12 cellular contexts compared by ENCODE assay signal in the genomic region with DNA sequence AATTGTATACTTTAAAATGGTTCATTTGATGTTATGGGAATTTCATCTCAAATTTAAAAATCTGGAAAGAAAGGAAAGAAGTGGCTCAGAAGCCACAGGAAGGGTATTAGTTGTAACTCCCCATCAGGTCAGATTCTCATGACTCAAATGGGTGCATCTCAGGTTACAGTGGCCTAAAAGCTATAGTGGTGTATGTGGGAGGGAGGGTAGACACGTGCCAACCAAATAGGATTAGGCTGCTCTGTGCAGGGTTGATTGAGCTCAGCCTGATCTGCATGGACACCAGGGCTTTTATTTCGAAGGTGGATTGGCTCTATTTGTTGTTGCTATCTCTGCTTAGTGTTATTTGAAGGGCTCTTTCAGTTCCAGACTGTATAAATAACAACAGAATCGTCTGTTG.
DNase-seq lines count a peak whose midpoint lies in the region; ATAC-seq and TF ChIP-seq lines count a peak whose summit lies in the region.
"Had no signal": no experiment of that assay in that cellular context is flagged by ENCODE, and none has a peak within 500 bp of the region (broad histone marks: within the 10 kb centered on the region; RNA-seq: fewer than 3 reads in every experiment).

No MANE protein-coding gene starts in this region.

- CTCF ChIA-PET in Panc1 (lab: Charles Lee), result no interaction called here

- H3K4me3 Mint-ChIP-seq in HFFc6, result no peak overlapping the region
- H3K4me3 Mint-ChIP-seq in stimulated activated naive B cell treated with anti-CD40 and anti-IgM and Interleukin-4, amounts not matched to agents 10 μg/mL and 1 μg/mL and 100 μg/mL, for 72 hours, result no peak overlapping the region
- H3K4me3 Mint-ChIP-seq: activated T-helper 17 cell treated with anti-CD3 and anti-CD28 coated beads, Interleukin-2, amount 50 U/mL, for 72 hours; B cell had no signal

- no peaks in the 10 kb centered on the region for H3K36me3 Mint-ChIP-seq in HFFc6 (ENCODE audit: low read depth)
- no peaks in the 10 kb centered on the region for H3K36me3 Mint-ChIP-seq in stimulated activated naive B cell treated with anti-CD40 and anti-IgM and Interleukin-4, amounts not matched to agents 10 μg/mL and 1 μg/mL and 100 μg/mL, for 72 hours

- POLR2A ChIA-PET in Panc1 (lab: Charles Lee), result no interaction called here

- H3K9me3 ChIP-seq in MG63, result no peaks in the 10 kb centered on the region; the same call in 1 of the 2 replicates
- H3K9me3 ChIP-seq in Panc1 (ENCODE audit: control insufficient read depth, insufficient read depth, low read depth, low read length), result no peaks in the 10 kb centered on the region
- H3K9me3 ChIP-seq in left ventricle myocardium inferior (replicated peaks), result no peaks in the 10 kb centered on the region

- H3K4me1 Mint-ChIP-seq in HFFc6 (ENCODE audit: low read depth), result peaks cover 8% of the 10 kb centered on the region; the same call in 1 of the 2 replicates
- H3K4me1 Mint-ChIP-seq in stimulated activated naive B cell treated with anti-CD40 and anti-IgM and Interleukin-4, amounts not matched to agents 10 μg/mL and 1 μg/mL and 100 μg/mL, for 72 hours, result no peaks in the 10 kb centered on the region
- H3K4me1 Mint-ChIP-seq: activated T-helper 17 cell treated with anti-CD3 and anti-CD28 coated beads, Interleukin-2, amount 50 U/mL, for 72 hours; B cell had no signal

- H3K27me3 Mint-ChIP-seq in HFFc6 (ENCODE audit: insufficient read depth), result peaks cover 1% of the 10 kb centered on the region
- H3K27me3 Mint-ChIP-seq in stimulated activated naive B cell treated with anti-CD40 and anti-IgM and Interleukin-4, amounts not matched to agents 10 μg/mL and 1 μg/mL and 100 μg/mL, for 72 hours, result no peaks in the 10 kb centered on the region
- H3K27me3 Mint-ChIP-seq: activated T-helper 17 cell treated with anti-CD3 and anti-CD28 coated beads, Interleukin-2, amount 50 U/mL, for 72 hours; B cell had no signal

- ATAC-seq in Panc1 (peak; percentile 48; the same call in 1 of the 2 replicates), HG03097 (IDR thresholded peaks at IDR 0.05; ENCODE audit: low FRiP score, unreplicated experiment) (no peak)
- ATAC-seq in stimulated activated naive B cell treated with anti-CD40 and anti-IgM and Interleukin-4, amounts not matched to agents 10 μg/mL and 1 μg/mL and 100 μg/mL, for 72 hours (replicated peaks), result no peak
- ATAC-seq: activated T-helper 17 cell treated with anti-CD3 and anti-CD28 coated beads, Interleukin-2, amount 50 U/mL, for 72 hours had no signal

- TF ChIP-seq CTCF in Panc1 (IDR thresholded peaks at IDR 0.05), result no peak
- TF ChIP-seq CTCF in left ventricle myocardium inferior (IDR thresholded peaks at IDR 0.05; ENCODE audit: borderline replicate concordance), result no peak
- TF ChIP-seq CTCF in HFFc6 (IDR thresholded peaks at IDR 0.05), result no peak

- H3K27me3 ChIP-seq in MG63 (peaks cover 2% of the 10 kb centered on the region; the same call in 1 of the 2 replicates), Panc1 (ENCODE audit: control insufficient read depth, insufficient read depth, low read length) (peaks cover 3% of the 10 kb centered on the region), left ventricle myocardium inferior (ENCODE audit: low read depth) (no peaks in the 10 kb centered on the region)

- H3K4me1 ChIP-seq in Panc1 (ENCODE audit: control insufficient read depth, insufficient read depth, low read length) (no peaks in the 10 kb centered on the region), left ventricle myocardium inferior (peaks cover 46% of the 10 kb centered on the region)

- in situ Hi-C loops in Panc1 (cut with HindIII; ENCODE audit: low pct_unique_long_range_greater_than_20kb, low sequenced_read_pairs), result no loop called here

- no peak overlapping the region for H3K27ac Mint-ChIP-seq in HFFc6
- no peak overlapping the region for H3K27ac Mint-ChIP-seq in stimulated activated naive B cell treated with anti-CD40 and anti-IgM and Interleukin-4, amounts not matched to agents 10 μg/mL and 1 μg/mL and 100 μg/mL, for 72 hours
- H3K27ac Mint-ChIP-seq: activated T-helper 17 cell treated with anti-CD3 and anti-CD28 coated beads, Interleukin-2, amount 50 U/mL, for 72 hours; B cell had no signal

- H3K36me3 ChIP-seq in MG63 (no peaks in the 10 kb centered on the region), Panc1 (ENCODE audit: control insufficient read depth, insufficient read depth, low read length) (no peaks in the 10 kb centered on the region), left ventricle myocardium inferior (no peaks in the 10 kb centered on the region)

- no TSS peak for BruUV-seq in Panc1 (replicated peaks; lab: Mats Ljungman, UMichigan)

- H3K27ac ChIP-seq in Panc1 (ENCODE audit: low read length), result no peak overlapping the region
- peak overlapping the region; percentile 38 for H3K27ac ChIP-seq in left ventricle myocardium inferior (replicated peaks)

- intact Hi-C loops in Panc1 (cut with micrococcal nuclease; ENCODE audit: unreplicated experiment), result no loop called here
- intact Hi-C loops in left ventricle myocardium inferior (cut with micrococcal nuclease), result no loop called here

- H3K4me3 ChIP-seq in MG63, result no peak overlapping the region
- no peak overlapping the region for H3K4me3 ChIP-seq in Panc1 (ENCODE audit: low read depth in 2 of 2, low read length in 2 of 2)
- no peak overlapping the region for H3K4me3 ChIP-seq in left ventricle myocardium inferior

- H3K9me3 Mint-ChIP-seq in HFFc6, result no peaks in the 10 kb centered on the region
- H3K9me3 Mint-ChIP-seq in stimulated activated naive B cell treated with anti-CD40 and anti-IgM and Interleukin-4, amounts not matched to agents 10 μg/mL and 1 μg/mL and 100 μg/mL, for 72 hours, result peaks cover 0 to 1% of the 10 kb centered on the region in 2 donors

- peak; percentile 42 for DNase-seq in COR-L47 (lab: John Stamatoyannopoulos, UW)
- DNase-seq in MG63, result peak; percentile 66
- DNase-seq in Panc1 (ENCODE audit: low read depth, low spot score), result no peak
- DNase-seq in left ventricle myocardium inferior, result no peak
- no peak for DNase-seq in putamen (ENCODE audit: low spot score)
- no peak for DNase-seq in HFFc6
- no peak for DNase-seq in stimulated activated naive B cell treated with anti-CD40 and anti-IgM and Interleukin-4, amounts not matched to agents 10 μg/mL and 1 μg/mL and 100 μg/mL, for 72 hours
- DNase-seq: stimulated activated CD4-positive, alpha-beta T cell treated with anti-CD3 and anti-CD28 coated beads, Interleukin-2, amount 100 ng/mL, for 24 hours; trophoblast cell had no signal

Comparison
In these comparisons a context has a peak if more than half of its experiments do, and no peak if none do; other contexts are left out.
1. DNase-seq: peak in COR-L47 (single experiment) and MG63 (single experiment); none in Panc1 (single experiment), left ventricle myocardium inferior (single experiment), putamen (single experiment), HFFc6 (single experiment) and stimulated activated naive B cell treated with anti-CD40 and anti-IgM and Interleukin-4, amounts not matched to agents 10 μg/mL and 1 μg/mL and 100 μg/mL, for 72 hours (single experiment).